18 cellular contexts compared by ENCODE assay signal in the genomic region with DNA sequence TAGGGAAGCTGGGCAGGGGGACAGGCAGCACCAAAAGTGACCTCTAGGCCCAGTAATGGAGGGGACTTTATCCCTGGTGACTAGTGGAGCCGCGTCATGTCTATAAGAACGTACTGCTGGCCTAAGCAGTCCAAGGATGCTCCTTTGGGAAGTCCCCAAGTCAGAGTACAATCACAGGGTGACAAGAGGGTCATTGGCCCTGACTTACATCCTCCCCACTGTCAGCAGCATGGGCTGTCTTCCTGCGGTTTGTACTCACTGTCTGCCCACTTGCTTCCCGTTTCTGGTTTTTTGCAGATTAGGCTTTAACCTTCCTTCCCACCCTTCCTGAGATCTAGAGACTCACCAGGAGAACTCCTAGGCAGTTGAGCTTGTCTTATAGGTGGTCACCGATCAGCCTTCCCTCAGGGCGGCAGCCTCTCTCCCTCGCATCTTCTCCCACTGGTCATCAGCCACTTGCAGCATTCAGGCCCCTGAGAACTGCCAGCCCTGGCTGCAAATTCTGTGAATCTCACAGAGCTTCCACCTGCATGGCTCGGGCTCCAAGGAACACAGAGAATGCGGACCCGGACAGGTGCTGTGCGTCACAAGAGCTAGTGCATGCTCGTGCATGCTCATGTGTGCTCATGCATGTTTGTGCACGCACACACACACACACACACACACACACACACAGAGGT.
DNase-seq lines count a peak whose midpoint lies in the region; ATAC-seq and TF ChIP-seq lines count a peak whose summit lies in the region.
"Had no signal": no experiment of that assay in that cellular context is flagged by ENCODE, and none has a peak within 500 bp of the region (broad histone marks: within the 10 kb centered on the region; RNA-seq: fewer than 3 reads in every experiment).

No MANE protein-coding gene starts in this region.

- H3K4me3 ChIP-seq in aorta (ENCODE audit: low read length in 2 of 2) (no peak overlapping the region), SK-N-SH (ENCODE audit: low read depth in 2 of 2, low read length in 1 of 2) (no peak overlapping the region)
- H3K4me3 ChIP-seq: A549, esophagus muscularis mucosa, HAP-1, tibial nerve had no signal

- H3K9me3 ChIP-seq in aorta (ENCODE audit: control insufficient read depth, low read length) (no peaks in the 10 kb centered on the region), SK-N-SH (no peaks in the 10 kb centered on the region)
- H3K9me3 ChIP-seq: A549, esophagus muscularis mucosa, HAP-1, tibial nerve had no signal

- intact Hi-C loops in Right ventricle myocardium inferior (cut with DNase I), result no loop called here
- intact Hi-C loops in cardiac septum (cut with DNase I), result no loop called here
- intact Hi-C loops in aorta (cut with DNase I), result no loop called here
- intact Hi-C loops in activated T-helper 2 cell treated with anti-CD3 and anti-CD28 coated beads, Interferon-gamma antibody, Interleukin-2, Interleukin-4, amounts not matched to agents 10 μg/mL and 5 μg/mL and 100 μg/mL, durations not matched to agents 14 hours and 24 hours and 36 hours (cut with micrococcal nuclease), result loop anchor here (10.0 kb wide), 1 partner anchor 173 kb away; the partner anchor contains the start of gene ARHGAP12

- H3K9me2 ChIP-seq in SK-N-SH, result no peaks in the 10 kb centered on the region

- no peaks in the 10 kb centered on the region for H3F3A ChIP-seq in SK-N-SH (replicated peaks; ENCODE audit: insufficient read depth)

- H3K9me3 Mint-ChIP-seq in effector memory CD8-positive, alpha-beta T cell, result no peaks in the 10 kb centered on the region
- no peaks in the 10 kb centered on the region for H3K9me3 Mint-ChIP-seq in activated T-helper 2 cell treated with anti-CD3 and anti-CD28 coated beads, Interferon-gamma antibody, Interleukin-2, Interleukin-4, amounts not matched to agents 10 μg/mL and 5 μg/mL and 100 μg/mL, durations not matched to agents 14 hours and 24 hours and 36 hours
- H3K9me3 Mint-ChIP-seq: activated naive CD4-positive, alpha-beta T cell treated with anti-CD3 and anti-CD28 coated beads, Interleukin-2, amount 50 U/mL, for 72 hours; neural crest cell had no signal

- no peak for TF ChIP-seq CTCF in SK-N-SH (IDR thresholded peaks at IDR 0.05)

- H3K27me3 Mint-ChIP-seq in effector memory CD8-positive, alpha-beta T cell, result no peaks in the 10 kb centered on the region
- H3K27me3 Mint-ChIP-seq in activated T-helper 2 cell treated with anti-CD3 and anti-CD28 coated beads, Interferon-gamma antibody, Interleukin-2, Interleukin-4, amounts not matched to agents 10 μg/mL and 5 μg/mL and 100 μg/mL, durations not matched to agents 14 hours and 24 hours and 36 hours (ENCODE audit: low read depth), result no peaks in the 10 kb centered on the region

- H3K9ac ChIP-seq in SK-N-SH, result no peak overlapping the region

- no peaks in the 10 kb centered on the region for H3K79me2 ChIP-seq in SK-N-SH (ENCODE audit: insufficient read depth)

- H3K4me3 Mint-ChIP-seq in effector memory CD8-positive, alpha-beta T cell, result no peak overlapping the region
- H3K4me3 Mint-ChIP-seq in activated T-helper 2 cell treated with anti-CD3 and anti-CD28 coated beads, Interferon-gamma antibody, Interleukin-2, Interleukin-4, amounts not matched to agents 10 μg/mL and 5 μg/mL and 100 μg/mL, durations not matched to agents 14 hours and 24 hours and 36 hours (ENCODE audit: low read depth), result no peak overlapping the region
- H3K4me3 Mint-ChIP-seq: neural crest cell had no signal

- DNase-seq in Right ventricle myocardium inferior (ENCODE audit: missing footprints), result no peak
- no peak for DNase-seq in cardiac septum (ENCODE audit: low spot score)
- no peak for DNase-seq in effector memory CD8-positive, alpha-beta T cell
- peak; percentile 70 for DNase-seq in medulla oblongata (ENCODE audit: extremely low spot score)
- peak in 1 of 2 donors; percentile 71 for DNase-seq in aorta
- no peak for DNase-seq in SK-N-SH
- no peak for DNase-seq in activated T-helper 2 cell treated with anti-CD3 and anti-CD28 coated beads, Interferon-gamma antibody, Interleukin-2, Interleukin-4, amounts not matched to agents 10 μg/mL and 5 μg/mL and 100 μg/mL, durations not matched to agents 14 hours and 24 hours and 36 hours (ENCODE audit: low spot score)
- DNase-seq: activated CD4-positive, alpha-beta T cell treated with anti-CD3 and anti-CD28 coated beads, Interleukin-2, amount 50 U/mL, for 48 hours; NCI-H187; NCI-H69 had no signal

- no peaks in the 10 kb centered on the region for H3K4me1 ChIP-seq in aorta (ENCODE audit: control insufficient read depth in 1 of 2, insufficient read depth in 2 of 2, low read length in 2 of 2)
- peaks cover 15 to 31% of the 10 kb centered on the region in 2 experiments; a peak in 3 of 4 replicates for H3K4me1 ChIP-seq in SK-N-SH (ENCODE audit: control insufficient read depth in 1 of 2, insufficient read depth in 2 of 2, low read depth in 1 of 2, low read length in 1 of 2)
- H3K4me1 ChIP-seq: HAP-1 had no signal

- H3K4me2 ChIP-seq in SK-N-SH, result no peak overlapping the region
- H3K4me2 ChIP-seq: A549 had no signal

- TF ChIP-seq EP300 in SK-N-SH (IDR thresholded peaks at IDR 0.05; ENCODE audit: borderline replicate concordance in 1 of 2, low read depth in 1 of 2, low read length in 1 of 2), result no peak

- TF ChIP-seq RAD21 in SK-N-SH (IDR thresholded peaks at IDR 0.05; ENCODE audit: low read length), result no peak

- H3K36me3 Mint-ChIP-seq in effector memory CD8-positive, alpha-beta T cell (ENCODE audit: insufficient read depth), result peaks cover 3% of the 10 kb centered on the region
- no peaks in the 10 kb centered on the region for H3K36me3 Mint-ChIP-seq in activated T-helper 2 cell treated with anti-CD3 and anti-CD28 coated beads, Interferon-gamma antibody, Interleukin-2, Interleukin-4, amounts not matched to agents 10 μg/mL and 5 μg/mL and 100 μg/mL, durations not matched to agents 14 hours and 24 hours and 36 hours (ENCODE audit: low read depth)
- H3K36me3 Mint-ChIP-seq: activated naive CD4-positive, alpha-beta T cell treated with anti-CD3 and anti-CD28 coated beads, Interleukin-2, amount 50 U/mL, for 72 hours had no signal

- CTCF ChIA-PET in SK-N-SH (lab: Yijun Ruan, JAX), result interaction anchor here (1.5 kb wide), 1 partner anchor 19 kb away, joined by 4 read pairs; no protein-coding TSS in a partner anchor

- POLR2A ChIA-PET in SK-N-SH (lab: Yijun Ruan, JAX), result no interaction called here

- H3K27ac Mint-ChIP-seq in effector memory CD8-positive, alpha-beta T cell, result no peak overlapping the region
- no peak overlapping the region for H3K27ac Mint-ChIP-seq in activated T-helper 2 cell treated with anti-CD3 and anti-CD28 coated beads, Interferon-gamma antibody, Interleukin-2, Interleukin-4, amounts not matched to agents 10 μg/mL and 5 μg/mL and 100 μg/mL, durations not matched to agents 14 hours and 24 hours and 36 hours

- WGBS in aorta, 2 donors, result 89 to 91% methylated on average over 14 of the region's 14 CpGs
- 88% methylated on average over 10 of the region's 14 CpGs for WGBS in SK-N-SH (ENCODE audit: low lambda C conversion rate)

- H3K27ac ChIP-seq in aorta (ENCODE audit: low read depth in 1 of 2, low read length in 2 of 2) (no peak overlapping the region), SK-N-SH (ENCODE audit: low read depth in 2 of 2, low read length in 1 of 2) (0 out of 4 replicates have a peak overlapping the region, but pooled peaks of 1 of the 2 experiments have one; percentile 2)
- H3K27ac ChIP-seq: A549 had no signal

- H3K4me1 Mint-ChIP-seq in effector memory CD8-positive, alpha-beta T cell (ENCODE audit: low read depth in 2 of 2), result no peaks in the 10 kb centered on the region
- H3K4me1 Mint-ChIP-seq in activated T-helper 2 cell treated with anti-CD3 and anti-CD28 coated beads, Interferon-gamma antibody, Interleukin-2, Interleukin-4, amounts not matched to agents 10 μg/mL and 5 μg/mL and 100 μg/mL, durations not matched to agents 14 hours and 24 hours and 36 hours (ENCODE audit: low read depth), result peaks cover 5% of the 10 kb centered on the region

- peak; percentile 70 for ATAC-seq in Right ventricle myocardium inferior
- peak; percentile 39 for ATAC-seq in effector memory CD8-positive, alpha-beta T cell (replicated peaks)
- peak; percentile 6 for ATAC-seq in aorta (ENCODE audit: low FRiP score)
- no peak for ATAC-seq in GM21390 (IDR thresholded peaks at IDR 0.05; ENCODE audit: unreplicated experiment)
- ATAC-seq: A549, SK-N-SH treated with all-trans-retinoic acid at 6 μM for 48 hours had no signal

- no peaks in the 10 kb centered on the region for H3K27me3 ChIP-seq in aorta (ENCODE audit: control insufficient read depth in 1 of 2, insufficient read depth in 2 of 2, low read length in 1 of 2)
- no peaks in the 10 kb centered on the region for H3K27me3 ChIP-seq in SK-N-SH (ENCODE audit: insufficient read depth)
- H3K27me3 ChIP-seq: esophagus muscularis mucosa, tibial nerve had no signal

- H3K36me3 ChIP-seq in aorta (ENCODE audit: control insufficient read depth in 1 of 2, insufficient read depth in 2 of 2, low read length in 1 of 2) (no peaks in the 10 kb centered on the region), SK-N-SH (replicated peaks in 1 of 2; ENCODE audit: control insufficient read depth in 1 of 2, insufficient read depth in 2 of 2, low read length in 1 of 2) (no peaks in the 10 kb centered on the region)
- H3K36me3 ChIP-seq: esophagus muscularis mucosa, HAP-1, tibial nerve had no signal

- no peak overlapping the region for H2AFZ ChIP-seq in SK-N-SH (ENCODE audit: low read depth)

- H4K20me1 ChIP-seq in SK-N-SH (ENCODE audit: insufficient read depth), result no peaks in the 10 kb centered on the region
